In genomic region chr1:8591547-8591946, GRCh38 we compare ENCODE assay signal across 13 cellular contexts.
DNase-seq lines count a peak whose midpoint lies in the region; ATAC-seq and TF ChIP-seq lines count a peak whose summit lies in the region.
"Had no signal": no experiment of that assay in that cellular context is flagged by ENCODE, and none has a peak within 500 bp of the region (broad histone marks: within the 10 kb centered on the region; RNA-seq: fewer than 3 reads in every experiment).

No MANE protein-coding gene starts in this region.

- no peaks in the 10 kb centered on the region for H3K79me1 ChIP-seq in trophoblast cell (ENCODE audit: low read length)

- intact Hi-C loops in esophagus squamous epithelium (cut with DNase I) (no loop called here), psoas muscle (cut with DNase I) (no loop called here)

- peak overlapping the region; percentile 68 for H3K4ac ChIP-seq in trophoblast cell (ENCODE audit: low read depth, low read length)

- peaks cover 42% of the 10 kb centered on the region for H3K4me1 ChIP-seq in GM23338 (ENCODE audit: insufficient read depth)
- peaks cover 65% of the 10 kb centered on the region for H3K4me1 ChIP-seq in KMS-11 (ENCODE audit: low read depth, poor library complexity, severe bottlenecking)
- H3K4me1 ChIP-seq in esophagus squamous epithelium = peaks cover 0 to 40% (median 6%) of the 10 kb centered on the region in 3 donors
- H3K4me1 ChIP-seq in trophoblast cell (ENCODE audit: control insufficient read depth in 1 of 2, insufficient read depth in 2 of 2, low read length in 2 of 2) = peaks cover 2 to 8% of the 10 kb centered on the region in 2 experiments
- peaks cover 22% of the 10 kb centered on the region for H3K4me1 ChIP-seq in psoas muscle
- H3K4me1 ChIP-seq: BE2C had no signal

- H4K8ac ChIP-seq in trophoblast cell (ENCODE audit: low read depth, low read length) = no peak overlapping the region

- H3K36me3 ChIP-seq in GM23338 (ENCODE audit: insufficient read depth) = no peaks in the 10 kb centered on the region
- H3K36me3 ChIP-seq in KMS-11 (ENCODE audit: insufficient read depth) = no peaks in the 10 kb centered on the region
- H3K36me3 ChIP-seq in esophagus squamous epithelium = no peaks in the 10 kb centered on the region
- H3K36me3 ChIP-seq in trophoblast cell (ENCODE audit: control insufficient read depth in 1 of 2, insufficient read depth in 2 of 2, low read length in 2 of 2) = peaks cover 0 to 1% of the 10 kb centered on the region in 2 experiments
- no peaks in the 10 kb centered on the region for H3K36me3 ChIP-seq in psoas muscle (ENCODE audit: insufficient read depth in 1 of 2, low read depth in 1 of 2)
- H3K36me3 ChIP-seq: BE2C had no signal

- H4K91ac ChIP-seq in trophoblast cell (ENCODE audit: low read depth, low read length) = no peak overlapping the region

- TF ChIP-seq CTCF in GM23338 (conservative IDR thresholded peaks at IDR 0.05; ENCODE audit: low read depth in 2 of 2) (no peak), KMS-11 (conservative IDR thresholded peaks at IDR 0.05; ENCODE audit: low read depth, low read length) (no peak), esophagus squamous epithelium (IDR thresholded peaks at IDR 0.05) (no peak), psoas muscle (IDR thresholded peaks at IDR 0.05) (no peak)

- H3K14ac ChIP-seq in trophoblast cell (ENCODE audit: low read length) = no peak overlapping the region

- no peak overlapping the region for H3K18ac ChIP-seq in trophoblast cell (ENCODE audit: low read length)

- H3K4me3 ChIP-seq in GM23338 = no peak overlapping the region
- H3K4me3 ChIP-seq in KMS-11 (IDR thresholded peaks at IDR 0.05; ENCODE audit: insufficient read depth, low read depth, low read length) = no peak overlapping the region
- no peak overlapping the region for H3K4me3 ChIP-seq in esophagus squamous epithelium
- no peak overlapping the region for H3K4me3 ChIP-seq in trophoblast cell (ENCODE audit: low read depth, low read length)
- H3K4me3 ChIP-seq in psoas muscle = no peak overlapping the region
- H3K4me3 ChIP-seq: PC-9 had no signal

- peaks cover 3% of the 10 kb centered on the region for H3K27me3 Mint-ChIP-seq in GM23338 (ENCODE audit: insufficient read depth, low read depth, poor library complexity)

- no peak overlapping the region for H3K27ac ChIP-seq in GM23338 (ENCODE audit: low read depth)
- 0 out of 2 replicates have a peak overlapping the region, but pooled peaks have one; percentile 44 for H3K27ac ChIP-seq in KMS-11
- H3K27ac ChIP-seq in esophagus squamous epithelium = peak overlapping the region in 3 of 4 donors; percentile 24 to 35 (median 29)
- no peak overlapping the region for H3K27ac ChIP-seq in trophoblast cell (ENCODE audit: low read depth, low read length)
- no peak overlapping the region for H3K27ac ChIP-seq in psoas muscle
- H3K27ac ChIP-seq: PC-9 had no signal

- H2AFZ ChIP-seq in GM23338 = no peak overlapping the region
- no peak overlapping the region for H2AFZ ChIP-seq in KMS-11 (ENCODE audit: low read depth)
- H2AFZ ChIP-seq in trophoblast cell (ENCODE audit: insufficient read depth, low read length, poor library complexity) = no peak overlapping the region
- H2AFZ ChIP-seq: PC-9 had no signal

- H3K4me2 ChIP-seq in GM23338 (no peak overlapping the region), KMS-11 (peak overlapping the region; percentile 67), trophoblast cell (ENCODE audit: low read length) (no peak overlapping the region)
- H3K4me2 ChIP-seq: PC-9 had no signal

- no peak overlapping the region for H4K12ac ChIP-seq in trophoblast cell (ENCODE audit: low read depth, low read length)

- no peak overlapping the region for H3K4me3 Mint-ChIP-seq in GM23338

- H3K9me3 ChIP-seq in esophagus squamous epithelium (no peaks in the 10 kb centered on the region), trophoblast cell (ENCODE audit: insufficient read depth, low read depth, low read length) (no peaks in the 10 kb centered on the region), psoas muscle (no peaks in the 10 kb centered on the region)
- H3K9me3 ChIP-seq: BE2C had no signal

- H3K36me3 Mint-ChIP-seq in GM23338 (ENCODE audit: low read depth) = peaks cover 14% of the 10 kb centered on the region

- peaks cover 65% of the 10 kb centered on the region for H3K4me1 Mint-ChIP-seq in GM23338

- no peak overlapping the region for H2AK5ac ChIP-seq in trophoblast cell (ENCODE audit: low read length)

- peaks cover 100% of the 10 kb centered on the region for H3K79me2 ChIP-seq in GM23338 (replicated peaks; ENCODE audit: insufficient read depth)
- peaks cover 9% of the 10 kb centered on the region; the same call in 1 of the 2 replicates for H3K79me2 ChIP-seq in KMS-11 (ENCODE audit: insufficient read depth, low read depth)
- peaks cover 1% of the 10 kb centered on the region for H3K79me2 ChIP-seq in trophoblast cell (ENCODE audit: control insufficient read depth, insufficient read depth, low read length, poor library complexity)

- DNase-seq in GM23338 (ENCODE audit: low spot score) (no peak), esophagus squamous epithelium (lab: John Stamatoyannopoulos, UW) (no peak), trophoblast cell (no peak), psoas muscle (no peak)
- DNase-seq: BE2C, DMS 273 treated with DMSO at 0.1 percent for 48 hours, NCI-H146, NCI-H2227 treated with DMSO at 0.1 percent for 48 hours, NCI-H524 treated with DMSO at 0.1 percent for 48 hours, PC-9 had no signal

- TF ChIP-seq POLR2A in esophagus squamous epithelium (IDR thresholded peaks at IDR 0.05) = no peak

- no peak overlapping the region for H2BK12ac ChIP-seq in trophoblast cell (ENCODE audit: low read length)

- H3K27ac Mint-ChIP-seq in GM23338 = 0 out of 2 replicates have a peak overlapping the region, but pooled peaks have one; percentile 4

- H3F3A ChIP-seq in GM23338 (replicated peaks; ENCODE audit: low read depth) = no peaks in the 10 kb centered on the region

- no peaks in the 10 kb centered on the region for H3K9me3 Mint-ChIP-seq in GM23338

- H2BK120ac ChIP-seq in trophoblast cell (ENCODE audit: insufficient read depth, low read length, poor library complexity) = no peak overlapping the region

- H2BK5ac ChIP-seq in trophoblast cell (ENCODE audit: low read depth, low read length, poor library complexity) = no peak overlapping the region

- ATAC-seq in GM23338 = no peak
- no peak for ATAC-seq in HG02840 (IDR thresholded peaks at IDR 0.05; ENCODE audit: low FRiP score, unreplicated experiment)
- no peak for ATAC-seq in psoas muscle
- ATAC-seq in HG03045 (IDR thresholded peaks at IDR 0.05; ENCODE audit: unreplicated experiment) = no peak

- H4K20me1 ChIP-seq in GM23338 (replicated peaks; ENCODE audit: insufficient read depth) (peaks cover 41% of the 10 kb centered on the region), KMS-11 (ENCODE audit: insufficient read depth) (peaks cover 6% of the 10 kb centered on the region; the same call in 1 of the 2 replicates)

- H3K27me3 ChIP-seq in GM23338 (ENCODE audit: insufficient read depth) (no peaks in the 10 kb centered on the region), KMS-11 (ENCODE audit: insufficient read depth, low read depth) (no peaks in the 10 kb centered on the region), esophagus squamous epithelium (no peaks in the 10 kb centered on the region), trophoblast cell (ENCODE audit: insufficient read depth, low read length) (no peaks in the 10 kb centered on the region), psoas muscle (ENCODE audit: insufficient read depth in 3 of 3, low read length in 2 of 3) (no peaks in the 10 kb centered on the region)
- H3K27me3 ChIP-seq: BE2C had no signal

- H3K9ac ChIP-seq in KMS-11 (no peak overlapping the region; the same call in 1 of the 2 replicates), trophoblast cell (ENCODE audit: low read length) (no peak overlapping the region)

- 46 to 61% methylated on average over 4 of the region's 4 CpGs for WGBS in esophagus squamous epithelium, 2 donors
- no CpG with 5 or more reads among the region's 4 CpGs for WGBS in trophoblast cell (ENCODE audit: extremely low coverage, insufficient coverage, insufficient read length)
- WGBS in psoas muscle, 3 donors = 86 to 96% (median 91%) methylated on average over 4 of the region's 4 CpGs

- H3K9me2 ChIP-seq in GM23338 (ENCODE audit: insufficient read depth) = no peaks in the 10 kb centered on the region

- H3K23ac ChIP-seq in trophoblast cell (ENCODE audit: low read length) = no peak overlapping the region

TF ChIP-seq in GM23338, 12 proteins besides CTCF, POLR2A, EP300 and RAD21 (continues in another document):
- TF ChIP-seq EZH2phosphoT487 (IDR thresholded peaks at IDR 0.05; ENCODE audit: unreplicated experiment) = no peak
- no peak for TF ChIP-seq ETS1 (IDR thresholded peaks at IDR 0.05)
- TF ChIP-seq REST (IDR thresholded peaks at IDR 0.05; ENCODE audit: unreplicated experiment) = no peak

Comparison
In these comparisons a context has a peak if more than half of its experiments do, and no peak if none do; other contexts are left out.
1. H3K27ac ChIP-seq: peak in KMS-11 (single experiment) and esophagus squamous epithelium (3 of 4); none in GM23338 (single experiment), trophoblast cell (single experiment) and psoas muscle (single experiment).